Comparison of ENCODE assay signal across 11 cellular contexts in the genomic region with DNA sequence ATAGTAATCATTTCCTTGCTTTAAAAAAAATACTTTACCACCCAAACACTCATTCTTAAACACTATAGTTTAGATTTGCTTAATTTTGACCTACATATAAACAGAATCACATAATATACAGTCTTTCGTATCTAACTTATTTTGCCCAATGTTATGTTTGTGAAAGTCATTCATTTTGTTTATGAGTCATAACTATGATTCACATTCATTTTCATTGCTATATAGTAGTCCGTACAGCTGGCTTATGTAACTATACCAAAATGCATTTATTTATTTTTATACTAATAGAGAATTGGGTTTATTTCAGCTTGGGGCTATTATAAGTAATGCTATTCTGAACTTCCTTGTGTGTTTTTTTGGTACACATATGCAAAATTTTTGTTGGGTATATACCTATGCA. TPM values are rescaled to one million over a fixed set of nuclear protein-coding genes. Genes with fewer than 3 reads are reported as not detected.
"Had no signal": no experiment of that assay in that cellular context is flagged by ENCODE, and none has a peak within 500 bp of the region (broad histone marks: within the 10 kb centered on the region; RNA-seq: fewer than 3 reads in every experiment).

No MANE protein-coding gene starts in this region.

- H3K4me3 ChIP-seq: GM23338 had no signal

- DNase-seq: H9, HCEC 1CT, HFFc6, IMR-90, KBM-7 had no signal

- H3K27ac ChIP-seq: KMS-11 had no signal

- FAIRE-seq: H1, H54, HTR-8/SVneo had no signal

- H3K9ac ChIP-seq: KMS-11 had no signal

- H3K4me2 ChIP-seq: GM23338, KMS-11 had no signal

- H2AFZ ChIP-seq: GM23338 had no signal

RNA-seq across cellular contexts. Expression of gene FOXI1, which starts 33.9 kb away (rescaled TPM):
- total RNA-seq: GM23338, H1, H9, HFFc6, HT-29, IMR-90 had no signal
- polyA plus RNA-seq: GM23338, H1, IMR-90 had no signal
